24 cellular contexts compared by ENCODE assay signal in the genomic region with DNA sequence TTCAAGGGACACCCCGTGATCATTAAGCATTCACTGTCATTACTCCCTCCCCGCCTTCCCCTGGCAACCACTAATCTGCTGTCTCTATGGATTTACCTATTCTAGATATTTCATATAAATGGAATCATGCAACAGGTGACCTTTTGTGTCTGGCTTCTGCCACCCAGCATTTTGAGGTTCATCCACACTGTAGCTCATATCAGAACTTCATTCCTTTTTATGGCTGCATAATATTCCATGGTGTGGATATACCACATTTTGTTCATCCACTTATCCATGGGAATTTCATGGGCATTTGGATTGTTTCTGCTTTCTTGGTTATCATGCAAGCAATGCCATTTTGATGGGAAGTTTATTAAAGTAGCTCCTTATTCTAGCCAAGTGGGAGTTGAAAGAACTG.
"Had no signal": no experiment of that assay in that cellular context is flagged by ENCODE, and none has a peak within 500 bp of the region (broad histone marks: within the 10 kb centered on the region; RNA-seq: fewer than 3 reads in every experiment).

No MANE protein-coding gene starts in this region.

- H3K4me3 ChIP-seq: colonic mucosa, esophagus squamous epithelium, gastrocnemius medialis, heart right ventricle, left lung, lower lobe of right lung had no signal

- H3K9me3 ChIP-seq: colonic mucosa, esophagus squamous epithelium, gastrocnemius medialis, left lung, lower lobe of right lung had no signal

- H3K36me3 ChIP-seq: colonic mucosa, esophagus squamous epithelium, gastrocnemius medialis, heart right ventricle, left lung, lower lobe of right lung had no signal

- FAIRE-seq: endometrium, islet of Langerhans, keratinocyte had no signal

- H3K27ac ChIP-seq: colonic mucosa, epithelial cell of prostate, esophagus squamous epithelium, gastrocnemius medialis, heart right ventricle, left lung, lower lobe of right lung had no signal

- DNase-seq: colonic mucosa; cortex of kidney; effector CD8-positive, alpha-beta T cell; effector memory CD8-positive, alpha-beta T cell; endodermal cell; erythroblast; esophagus squamous epithelium; foreskin melanocyte; gastrocnemius medialis; glutamatergic neuron; head of caudate nucleus; hippocampal formation; left cardiac atrium; left lung; left ventricle myocardium superior; lower lobe of right lung; mesenchymal stem cell; midbrain; naive thymus-derived CD4-positive, alpha-beta T cell had no signal

- H3K4me1 ChIP-seq: colonic mucosa, gastrocnemius medialis, left lung had no signal
